1 cellular context compared by ENCODE assay signal in the genomic region with DNA sequence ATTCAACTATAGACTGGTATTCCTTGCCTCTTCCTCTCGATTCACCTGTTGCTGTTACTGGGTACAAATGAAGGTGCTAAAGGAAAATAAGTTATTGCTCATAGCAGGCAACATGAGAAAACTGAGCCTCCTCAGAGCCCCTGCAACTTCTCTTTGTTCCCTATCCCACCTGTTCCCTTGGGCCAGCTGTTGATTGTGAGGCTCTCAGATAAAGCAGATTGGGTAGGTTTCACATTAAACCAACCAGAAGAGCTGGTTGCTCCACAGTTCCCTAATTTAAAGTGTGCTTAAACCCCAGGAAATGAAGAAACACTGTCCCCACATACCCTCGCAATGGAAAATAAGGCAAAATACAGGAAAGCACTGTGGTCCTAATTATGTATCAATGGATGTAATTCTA.
A peak's percentile ranks its signal among the peaks of the same experiment; 100 is the strongest.
TF ChIP-seq lines count a peak whose summit lies in the region.

No MANE protein-coding gene starts in this region.

TF ChIP-seq in HEK293, 187 proteins besides CTCF, POLR2A, EP300 and RAD21:
- no peak for TF ChIP-seq TRIM28 (IDR thresholded peaks at IDR 0.05; ENCODE audit: borderline replicate concordance, low read length)
- TF ChIP-seq ZNF530 (tag by site-specific recombination; IDR thresholded peaks at IDR 0.05; ENCODE audit: low read depth) = no peak
- no peak for TF ChIP-seq ZNF311 (tag by site-specific recombination; IDR thresholded peaks at IDR 0.05; ENCODE audit: borderline replicate concordance)
- no peak for TF ChIP-seq ZNF404 (tag by site-specific recombination; IDR thresholded peaks at IDR 0.05)
- TF ChIP-seq, protein P1, sequence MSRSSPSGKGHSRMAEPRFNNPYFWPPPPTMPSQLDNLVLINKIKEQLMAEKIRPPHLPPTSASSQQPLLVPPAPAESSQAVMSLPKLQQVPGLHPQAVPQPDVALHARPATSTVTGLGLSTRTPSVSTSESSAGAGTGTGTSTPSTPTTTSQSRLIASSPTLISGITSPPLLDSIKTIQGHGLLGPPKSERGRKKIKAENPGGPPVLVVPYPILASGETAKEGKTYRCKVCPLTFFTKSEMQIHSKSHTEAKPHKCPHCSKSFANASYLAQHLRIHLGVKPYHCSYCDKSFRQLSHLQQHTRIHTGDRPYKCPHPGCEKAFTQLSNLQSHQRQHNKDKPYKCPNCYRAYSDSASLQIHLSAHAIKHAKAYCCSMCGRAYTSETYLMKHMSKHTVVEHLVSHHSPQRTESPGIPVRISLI (tag by site-specific recombination; IDR thresholded peaks at IDR 0.05) = no peak
- peak; percentile 90 for TF ChIP-seq SCRT1 (tag by site-specific recombination; IDR thresholded peaks at IDR 0.05; ENCODE audit: borderline replicate concordance)
- TF ChIP-seq ZBTB20 (tag by site-specific recombination; IDR thresholded peaks at IDR 0.05) = no peak
- TF ChIP-seq SCRT2 (tag by site-specific recombination; IDR thresholded peaks at IDR 0.05) = peak; percentile 96
- no peak for TF ChIP-seq TCF7L2 (IDR thresholded peaks at IDR 0.05; ENCODE audit: borderline replicate concordance, low read depth, low read length)
- TF ChIP-seq, protein P2, sequence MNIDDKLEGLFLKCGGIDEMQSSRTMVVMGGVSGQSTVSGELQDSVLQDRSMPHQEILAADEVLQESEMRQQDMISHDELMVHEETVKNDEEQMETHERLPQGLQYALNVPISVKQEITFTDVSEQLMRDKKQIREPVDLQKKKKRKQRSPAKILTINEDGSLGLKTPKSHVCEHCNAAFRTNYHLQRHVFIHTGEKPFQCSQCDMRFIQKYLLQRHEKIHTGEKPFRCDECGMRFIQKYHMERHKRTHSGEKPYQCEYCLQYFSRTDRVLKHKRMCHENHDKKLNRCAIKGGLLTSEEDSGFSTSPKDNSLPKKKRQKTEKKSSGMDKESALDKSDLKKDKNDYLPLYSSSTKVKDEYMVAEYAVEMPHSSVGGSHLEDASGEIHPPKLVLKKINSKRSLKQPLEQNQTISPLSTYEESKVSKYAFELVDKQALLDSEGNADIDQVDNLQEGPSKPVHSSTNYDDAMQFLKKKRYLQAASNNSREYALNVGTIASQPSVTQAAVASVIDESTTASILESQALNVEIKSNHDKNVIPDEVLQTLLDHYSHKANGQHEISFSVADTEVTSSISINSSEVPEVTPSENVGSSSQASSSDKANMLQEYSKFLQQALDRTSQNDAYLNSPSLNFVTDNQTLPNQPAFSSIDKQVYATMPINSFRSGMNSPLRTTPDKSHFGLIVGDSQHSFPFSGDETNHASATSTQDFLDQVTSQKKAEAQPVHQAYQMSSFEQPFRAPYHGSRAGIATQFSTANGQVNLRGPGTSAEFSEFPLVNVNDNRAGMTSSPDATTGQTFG (tag by site-specific recombination; IDR thresholded peaks at IDR 0.05; ENCODE audit: borderline replicate concordance) = no peak
- TF ChIP-seq, protein P3, sequence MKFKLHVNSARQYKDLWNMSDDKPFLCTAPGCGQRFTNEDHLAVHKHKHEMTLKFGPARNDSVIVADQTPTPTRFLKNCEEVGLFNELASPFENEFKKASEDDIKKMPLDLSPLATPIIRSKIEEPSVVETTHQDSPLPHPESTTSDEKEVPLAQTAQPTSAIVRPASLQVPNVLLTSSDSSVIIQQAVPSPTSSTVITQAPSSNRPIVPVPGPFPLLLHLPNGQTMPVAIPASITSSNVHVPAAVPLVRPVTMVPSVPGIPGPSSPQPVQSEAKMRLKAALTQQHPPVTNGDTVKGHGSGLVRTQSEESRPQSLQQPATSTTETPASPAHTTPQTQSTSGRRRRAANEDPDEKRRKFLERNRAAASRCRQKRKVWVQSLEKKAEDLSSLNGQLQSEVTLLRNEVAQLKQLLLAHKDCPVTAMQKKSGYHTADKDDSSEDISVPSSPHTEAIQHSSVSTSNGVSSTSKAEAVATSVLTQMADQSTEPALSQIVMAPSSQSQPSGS (tag by site-specific recombination; IDR thresholded peaks at IDR 0.05; ENCODE audit: low read depth) = no peak
